ENCODE assay signal across 8 cellular contexts in genomic region chr18:10213526-10213925, GRCh38.
DNase-seq lines count a peak whose midpoint lies in the region; ATAC-seq and TF ChIP-seq lines count a peak whose summit lies in the region.

No MANE protein-coding gene starts in this region.

- POLR2A ChIA-PET in activated CD4-positive, alpha-beta T cell treated with anti-CD3 and anti-CD28 coated beads, Interleukin-2, amount 10 ng/mL, durations not matched to agents 7 days and 5 days (lab: Charles Lee): no interaction called here

- H3K36me3 Mint-ChIP-seq in activated CD4-positive, alpha-beta T cell treated with anti-CD3 and anti-CD28 coated beads, Interleukin-2, amount 10 ng/mL, durations not matched to agents 7 days and 5 days (ENCODE audit: low read depth): no peaks in the 10 kb centered on the region

- no peak for TF ChIP-seq CTCF in fibroblast of pulmonary artery (IDR thresholded peaks at IDR 0.05; ENCODE audit: low read length, missing control alignments)

- peaks cover 27% of the 10 kb centered on the region for H3K4me1 Mint-ChIP-seq in activated CD4-positive, alpha-beta T cell treated with anti-CD3 and anti-CD28 coated beads, Interleukin-2, amount 10 ng/mL, durations not matched to agents 7 days and 5 days

- no peak overlapping the region for H3K4me3 ChIP-seq in fibroblast of pulmonary artery (replicated peaks; ENCODE audit: low read depth, low read length)

- peak; percentile 71 for ATAC-seq in HG03025 (IDR thresholded peaks at IDR 0.05; ENCODE audit: low FRiP score, unreplicated experiment)

- H3K4me3 Mint-ChIP-seq in activated CD4-positive, alpha-beta T cell treated with anti-CD3 and anti-CD28 coated beads, Interleukin-2, amount 10 ng/mL, durations not matched to agents 7 days and 5 days: no peak overlapping the region

- CTCF ChIA-PET in activated CD4-positive, alpha-beta T cell treated with anti-CD3 and anti-CD28 coated beads, Interleukin-2, amount 10 ng/mL, durations not matched to agents 7 days and 5 days (lab: Charles Lee): no interaction called here

- peaks cover 24% of the 10 kb centered on the region for H3K27me3 Mint-ChIP-seq in activated CD4-positive, alpha-beta T cell treated with anti-CD3 and anti-CD28 coated beads, Interleukin-2, amount 10 ng/mL, durations not matched to agents 7 days and 5 days

- peaks cover 15% of the 10 kb centered on the region for H3K9me3 Mint-ChIP-seq in activated CD4-positive, alpha-beta T cell treated with anti-CD3 and anti-CD28 coated beads, Interleukin-2, amount 10 ng/mL, durations not matched to agents 7 days and 5 days

- peak overlapping the region; percentile 73 for H3K27ac Mint-ChIP-seq in activated CD4-positive, alpha-beta T cell treated with anti-CD3 and anti-CD28 coated beads, Interleukin-2, amount 10 ng/mL, durations not matched to agents 7 days and 5 days

- peak; percentile 58 for DNase-seq in activated CD4-positive, alpha-beta T cell treated with anti-CD3 and anti-CD28 coated beads, Interleukin-2, amount 10 ng/mL, durations not matched to agents 7 days and 5 days
- no peak for DNase-seq in activated CD4-positive, alpha-beta T cell treated with anti-CD3 and anti-CD28 coated beads for 1 hour
- DNase-seq in NCI-H774 (lab: John Stamatoyannopoulos, UW) (peak; percentile 41), fibroblast of pulmonary artery (ENCODE audit: low read depth) (peak; percentile 59), NCI-H1048 (lab: John Stamatoyannopoulos, UW) (no peak), GM19238 (ENCODE audit: insufficient read length, low spot score) (no peak)
- DNase-seq in activated naive CD4-positive, alpha-beta T cell treated with anti-CD3 and anti-CD28 coated beads, Interleukin-2, amount 50 U/mL, for 16 hours: no peak

Comparison
In these comparisons a context has a peak if more than half of its experiments do, and no peak if none do; other contexts are left out.
1. DNase-seq: peak in activated CD4-positive, alpha-beta T cell treated with anti-CD3 and anti-CD28 coated beads, Interleukin-2, amount 10 ng/mL, durations not matched to agents 7 days and 5 days (single experiment), NCI-H774 (single experiment) and fibroblast of pulmonary artery (single experiment); none in activated CD4-positive, alpha-beta T cell treated with anti-CD3 and anti-CD28 coated beads for 1 hour (single experiment), activated naive CD4-positive, alpha-beta T cell treated with anti-CD3 and anti-CD28 coated beads, Interleukin-2, amount 50 U/mL, for 16 hours (single experiment), NCI-H1048 (single experiment) and GM19238 (single experiment).